Comparison of ENCODE assay signal across 14 cellular contexts in the genomic region with DNA sequence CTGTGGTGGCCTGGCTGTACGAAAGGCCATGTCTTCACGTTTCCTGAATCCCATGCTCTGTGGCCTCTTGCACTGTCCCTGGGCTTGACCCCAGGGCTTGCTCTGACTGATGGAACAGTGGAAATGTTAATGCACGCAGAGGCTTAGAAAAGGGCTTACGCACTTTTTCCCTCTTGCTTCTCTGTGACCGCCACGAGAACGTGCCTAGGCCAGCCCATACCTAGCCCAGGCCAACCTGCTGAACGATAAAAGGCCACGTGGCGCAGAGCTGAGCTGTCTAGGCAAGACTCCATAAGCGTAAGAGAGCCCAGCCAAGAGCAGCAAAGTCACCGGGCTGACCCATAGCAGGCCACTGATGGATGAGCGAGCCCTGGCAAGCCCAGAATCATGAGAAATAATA. TPM values are rescaled to one million over a fixed set of nuclear protein-coding genes. Genes with fewer than 3 reads are reported as not detected.
DNase-seq lines count a peak whose midpoint lies in the region; ATAC-seq, FAIRE-seq and TF ChIP-seq lines count a peak whose summit lies in the region.
"Had no signal": no experiment of that assay in that cellular context is flagged by ENCODE, and none has a peak within 500 bp of the region (broad histone marks: within the 10 kb centered on the region; RNA-seq: fewer than 3 reads in every experiment).

No MANE protein-coding gene starts in this region.

- POLR2A ChIA-PET in HepG2 (lab: Yijun Ruan, JAX), result no interaction called here

- H3K36me3 ChIP-seq in liver (ENCODE audit: control insufficient read depth in 4 of 4, insufficient read depth in 3 of 4, low read depth in 1 of 4, low read length in 3 of 4) (no peaks in the 10 kb centered on the region), HepG2 (replicated peaks in 1 of 2; ENCODE audit: control insufficient read depth in 1 of 2, insufficient read depth in 2 of 2, low read length in 2 of 2) (no peaks in the 10 kb centered on the region), mesenchymal stem cell (ENCODE audit: control insufficient read depth in 1 of 2, insufficient read depth in 2 of 2, low read depth in 1 of 2, low read length in 2 of 2) (no peaks in the 10 kb centered on the region), WERI-Rb-1 (peaks cover 15% of the 10 kb centered on the region)

- H4K91ac ChIP-seq in mesenchymal stem cell (ENCODE audit: low read length), result peak overlapping the region; percentile 75

- H3K27me3 Mint-ChIP-seq in dendritic cell treated with granulocyte-macrophage colony-stimulating factor and Interleukin-4, amounts not matched to agents 40 ng/mL and 50 ng/mL, for 4 days, result peaks cover 8% of the 10 kb centered on the region

- no peak overlapping the region for H2AK5ac ChIP-seq in mesenchymal stem cell (ENCODE audit: low read length, severe bottlenecking)

- WGBS in liver, result 79% methylated on average over 13 of the region's 13 CpGs
- WGBS in HepG2 (ENCODE audit: low lambda C conversion rate), result 74% methylated on average over 10 of the region's 13 CpGs
- WGBS in mesenchymal stem cell, result 65% methylated on average over 13 of the region's 13 CpGs

- no peaks in the 10 kb centered on the region for H3K9me3 Mint-ChIP-seq in dendritic cell treated with granulocyte-macrophage colony-stimulating factor and Interleukin-4, amounts not matched to agents 40 ng/mL and 50 ng/mL, for 4 days

- DNase-seq in HepG2 (ENCODE audit: low spot score) (no peak), mesenchymal stem cell (no peak), HuH-7.5 (ENCODE audit: low spot score) (no peak), WERI-Rb-1 (no peak)
- no peak for DNase-seq in activated CD8-positive, alpha-beta memory T cell treated with anti-CD3 and anti-CD28 coated beads for 24 hours
- DNase-seq: DMS 273 treated with DMSO at 0.1 percent for 48 hours, H7, MM.1S, NCI-H1092 treated with DMSO at 0.1 percent for 48 hours, NCI-H2081 treated with DMSO at 0.1 percent for 48 hours, NCI-H524 had no signal

- peak overlapping the region in 1 of 2 experiments; percentile 13 for H3K14ac ChIP-seq in mesenchymal stem cell (ENCODE audit: low read length in 2 of 2)

- H3K4me1 ChIP-seq in liver (ENCODE audit: control insufficient read depth in 4 of 4, insufficient read depth in 4 of 4, low read length in 3 of 4) (peaks cover 0 to 6% (median 2%) of the 10 kb centered on the region in 4 donors), HepG2 (ENCODE audit: insufficient read depth, low read length) (no peaks in the 10 kb centered on the region), mesenchymal stem cell (ENCODE audit: control insufficient read depth, insufficient read depth, low read depth, low read length) (peaks cover 20% of the 10 kb centered on the region)

- H3K27me3 ChIP-seq in liver (ENCODE audit: control insufficient read depth in 4 of 4, insufficient read depth in 4 of 4, low read length in 3 of 4) (no peaks in the 10 kb centered on the region), HepG2 (ENCODE audit: control insufficient read depth in 1 of 2, insufficient read depth in 2 of 2, low read length in 2 of 2) (no peaks in the 10 kb centered on the region; a peak in 1 of 5 replicates), mesenchymal stem cell (ENCODE audit: control insufficient read depth in 1 of 2, insufficient read depth in 1 of 2, low read length in 2 of 2) (no peaks in the 10 kb centered on the region), WERI-Rb-1 (ENCODE audit: insufficient read depth, low read depth, severe bottlenecking) (no peaks in the 10 kb centered on the region)

- peak overlapping the region in 1 of 2 experiments; percentile 29 for H3K4ac ChIP-seq in mesenchymal stem cell (ENCODE audit: low read depth in 1 of 2, low read length in 2 of 2)

- peak overlapping the region; percentile 95 for H3K27ac Mint-ChIP-seq in dendritic cell treated with granulocyte-macrophage colony-stimulating factor and Interleukin-4, amounts not matched to agents 40 ng/mL and 50 ng/mL, for 4 days

- peaks cover 34% of the 10 kb centered on the region for H3K79me1 ChIP-seq in mesenchymal stem cell (replicated peaks; ENCODE audit: low read length, poor library complexity, severe bottlenecking)

- H4K20me1 ChIP-seq in HepG2 (ENCODE audit: insufficient read depth, low read length), result no peaks in the 10 kb centered on the region

- H2BK5ac ChIP-seq in mesenchymal stem cell (ENCODE audit: low read depth, low read length, poor library complexity, severe bottlenecking), result no peak overlapping the region

- no peak for TF ChIP-seq POLR2A in HepG2 (IDR thresholded peaks at IDR 0.05; ENCODE audit: insufficient read depth in 1 of 2, low read depth in 2 of 2, low read length in 2 of 2)

- H3K36me3 Mint-ChIP-seq in dendritic cell treated with granulocyte-macrophage colony-stimulating factor and Interleukin-4, amounts not matched to agents 40 ng/mL and 50 ng/mL, for 4 days (ENCODE audit: low read depth), result peaks cover 7% of the 10 kb centered on the region

- H3K18ac ChIP-seq in mesenchymal stem cell (ENCODE audit: low read depth in 1 of 2, low read length in 2 of 2), result peak overlapping the region; percentile 79 to 87

- no peak for TF ChIP-seq CTCF in liver (IDR thresholded peaks at IDR 0.05; ENCODE audit: low read depth, low read length, missing input control)
- no peak for TF ChIP-seq CTCF in HepG2 (CRISPR knock-in tag; IDR thresholded peaks at IDR 0.05)
- no peak for TF ChIP-seq CTCF in WERI-Rb-1 (IDR thresholded peaks at IDR 0.05; ENCODE audit: low read depth, low read length)

- H2AFZ ChIP-seq in HepG2 (ENCODE audit: low read length) (no peak overlapping the region), mesenchymal stem cell (ENCODE audit: low read depth, low read length) (no peak overlapping the region)

- peak overlapping the region; percentile 0 to 87 for H2BK12ac ChIP-seq in mesenchymal stem cell (ENCODE audit: low read length in 2 of 2)

- H2BK120ac ChIP-seq in mesenchymal stem cell (ENCODE audit: low read depth, low read length), result no peak overlapping the region

- peak overlapping the region; percentile 10 for H4K8ac ChIP-seq in mesenchymal stem cell (ENCODE audit: low read length)

- no peak overlapping the region for H3K23ac ChIP-seq in mesenchymal stem cell (ENCODE audit: low read length in 2 of 2)

- no peak overlapping the region for H3K27ac ChIP-seq in liver (ENCODE audit: low read depth in 1 of 2, low read length in 2 of 2)
- H3K27ac ChIP-seq in HepG2 (ENCODE audit: extremely low read length, insufficient read depth, low read length), result no peak overlapping the region
- H3K27ac ChIP-seq in mesenchymal stem cell (ENCODE audit: low read length, poor library complexity, severe bottlenecking), result no peak overlapping the region
- H3K27ac ChIP-seq in WERI-Rb-1, result no peak overlapping the region

- FAIRE-seq in HepG2 (lab: Jason Lieb, UNC), result no peak

- no peak overlapping the region for H3K4me3 Mint-ChIP-seq in dendritic cell treated with granulocyte-macrophage colony-stimulating factor and Interleukin-4, amounts not matched to agents 40 ng/mL and 50 ng/mL, for 4 days

- intact Hi-C loops in HepG2 (cut with micrococcal nuclease; ENCODE audit: unreplicated experiment), result no loop called here
- intact Hi-C loops in dendritic cell treated with granulocyte-macrophage colony-stimulating factor and Interleukin-4, amounts not matched to agents 40 ng/mL and 50 ng/mL, for 4 days (cut with micrococcal nuclease), result no loop called here

- BruUV-seq in HepG2 (replicated peaks; lab: Mats Ljungman, UMichigan), result no TSS peak

- TF ChIP-seq EP300 in HepG2 (IDR thresholded peaks at IDR 0.05; ENCODE audit: low read depth in 2 of 2, low read length in 2 of 2) (no peak), HepG2 (CRISPR knock-in tag; IDR thresholded peaks at IDR 0.05; ENCODE audit: borderline replicate concordance) (no peak)

- no peak overlapping the region for H3K4me2 ChIP-seq in HepG2 (ENCODE audit: low read depth, low read length)
- no peak overlapping the region for H3K4me2 ChIP-seq in mesenchymal stem cell (ENCODE audit: low read length, poor library complexity, severe bottlenecking)

- no peak overlapping the region for H3K4me3 ChIP-seq in liver (ENCODE audit: low read depth in 1 of 3, low read length in 3 of 3)
- no peak overlapping the region for H3K4me3 ChIP-seq in HepG2 (replicated peaks in 1 of 3; ENCODE audit: insufficient read depth in 1 of 3, low read depth in 2 of 3, low read length in 3 of 3)
- H3K4me3 ChIP-seq in mesenchymal stem cell (ENCODE audit: insufficient read depth in 1 of 2, low read depth in 1 of 2, low read length in 2 of 2), result no peak overlapping the region
- H3K4me3 ChIP-seq in WERI-Rb-1 (ENCODE audit: low read depth, low read length), result no peak overlapping the region

- CTCF ChIA-PET in HepG2 (lab: Yijun Ruan, JAX; ENCODE audit: low intra/inter-chr PET ratio, low total read pairs), result no interaction called here

- H3K9ac ChIP-seq in liver (ENCODE audit: low read depth in 1 of 2, low read length in 2 of 2) (no peak overlapping the region), HepG2 (ENCODE audit: insufficient read depth, low read depth, low read length) (no peak overlapping the region), mesenchymal stem cell (ENCODE audit: low read length) (no peak overlapping the region)

- no peak overlapping the region for H2BK15ac ChIP-seq in mesenchymal stem cell (ENCODE audit: low read depth, poor library complexity, severe bottlenecking)

- TF ChIP-seq RAD21 in liver (IDR thresholded peaks at IDR 0.05) (no peak), HepG2 (CRISPR knock-in tag; IDR thresholded peaks at IDR 0.05) (no peak)

- H3K79me2 ChIP-seq in HepG2 (ENCODE audit: insufficient read depth, low read length), result no peaks in the 10 kb centered on the region

- ATAC-seq in HepG2 (no peak), HG02852 (IDR thresholded peaks at IDR 0.05; ENCODE audit: unreplicated experiment) (no peak)

- peaks cover 71% of the 10 kb centered on the region for H3K4me1 Mint-ChIP-seq in dendritic cell treated with granulocyte-macrophage colony-stimulating factor and Interleukin-4, amounts not matched to agents 40 ng/mL and 50 ng/mL, for 4 days (ENCODE audit: low read depth)

- H3K9me3 ChIP-seq in liver (ENCODE audit: control insufficient read depth in 4 of 4, low read length in 3 of 4) (no peaks in the 10 kb centered on the region), HepG2 (ENCODE audit: low read length) (no peaks in the 10 kb centered on the region), mesenchymal stem cell (ENCODE audit: control insufficient read depth, low read length) (no peaks in the 10 kb centered on the region), WERI-Rb-1 (ENCODE audit: severe bottlenecking) (no peaks in the 10 kb centered on the region)

- in situ Hi-C loops in HepG2 (cut with HindIII; ENCODE audit: extremely low pct_ligation_motif_present, low pct_unique_long_range_greater_than_20kb), result no loop called here

RNA-seq across cellular contexts. Expression of a gene that starts 18.3 kb away (rescaled TPM):
- total RNA-seq in liver, result 10 to 100 TPM in 1 of 2 donors, 1 to 10 TPM in 1; 9.1 to 31.0 TPM
- 10 to 100 TPM in 1 of 2 donors, 1 to 10 TPM in 1; 9.5 to 15.4 TPM for polyA plus RNA-seq in liver
- 1.3 and 2.4 TPM in 2 replicates for total RNA-seq in HepG2 (2016; rRNA removed; fragmentation: Illumina TruSeq; extraction: Trizol)
- total RNA-seq in HepG2 (2016; cell fraction: cytosol; rRNA removed; fragmentation: Illumina TruSeq; extraction: Trizol; ENCODE audit: low read depth), result 2.6 and 3.2 TPM in 2 replicates
- total RNA-seq in HepG2 (2016; cell fraction: insoluble cytoplasmic fraction; rRNA removed; fragmentation: Illumina TruSeq; extraction: Trizol), result 2.0 TPM in 2 replicates
- total RNA-seq in HepG2 (2016; cell fraction: membrane; rRNA removed; fragmentation: Illumina TruSeq; extraction: Trizol), result 7.9 and 8.4 TPM in 2 replicates
- total RNA-seq in HepG2 (2016; cell fraction: nucleus; rRNA removed; fragmentation: Illumina TruSeq; extraction: Trizol), result 1.1 and 2.2 TPM in 2 replicates
- 3.2 and 4.5 TPM in 2 replicates for polyA plus RNA-seq in HepG2 (2011; rRNA removed)
- 2.5 and 3.9 TPM in 2 replicates for polyA plus RNA-seq in HepG2 (2011; cell fraction: cytosol; rRNA removed)
- polyA plus RNA-seq in HepG2 (2011; cell fraction: nucleus; rRNA removed), result 2.6 and 2.8 TPM in 2 replicates
- polyA plus RNA-seq in HepG2 (2012), result 3.0 and 5.4 TPM in 2 replicates
- polyA plus RNA-seq in HepG2 (2016; cell fraction: cytosol; fragmentation: Illumina TruSeq; extraction: Trizol; ENCODE audit: low read depth), result 4.6 and 7.5 TPM in 2 replicates
- 3.9 and 4.3 TPM in 2 replicates for polyA plus RNA-seq in HepG2 (2016; cell fraction: insoluble cytoplasmic fraction; fragmentation: Illumina TruSeq; extraction: Trizol; ENCODE audit: low read depth)
- polyA plus RNA-seq in HepG2 (2016; cell fraction: membrane; fragmentation: Illumina TruSeq; extraction: Trizol; ENCODE audit: low read depth), result 8.4 and 12.0 TPM in 2 replicates
- polyA plus RNA-seq in HepG2 (2016; cell fraction: nucleus; fragmentation: Illumina TruSeq; extraction: Trizol; ENCODE audit: insufficient read depth, low read depth), result 3.6 and 5.4 TPM in 2 replicates
- polyA minus RNA-seq in HepG2 (2011; rRNA and poly(A)+ RNA removed; ENCODE audit: low replicate concordance), result 6.2 and 22.2 TPM in 2 replicates
- 4.2 and 9.8 TPM in 2 replicates for polyA minus RNA-seq in HepG2 (2011; cell fraction: cytosol; rRNA and poly(A)+ RNA removed)
- 1.8 and 3.2 TPM in 2 replicates for polyA minus RNA-seq in HepG2 (2011; cell fraction: nucleus; rRNA and poly(A)+ RNA removed)
- 28.7 TPM for polyA plus RNA-seq in mesenchymal stem cell (2013, experiment 1 of 2)
- 28.3 TPM for polyA plus RNA-seq in mesenchymal stem cell (2013, experiment 2 of 2)
